Comparison of ENCODE assay signal across 24 cellular contexts in the genomic region with DNA sequence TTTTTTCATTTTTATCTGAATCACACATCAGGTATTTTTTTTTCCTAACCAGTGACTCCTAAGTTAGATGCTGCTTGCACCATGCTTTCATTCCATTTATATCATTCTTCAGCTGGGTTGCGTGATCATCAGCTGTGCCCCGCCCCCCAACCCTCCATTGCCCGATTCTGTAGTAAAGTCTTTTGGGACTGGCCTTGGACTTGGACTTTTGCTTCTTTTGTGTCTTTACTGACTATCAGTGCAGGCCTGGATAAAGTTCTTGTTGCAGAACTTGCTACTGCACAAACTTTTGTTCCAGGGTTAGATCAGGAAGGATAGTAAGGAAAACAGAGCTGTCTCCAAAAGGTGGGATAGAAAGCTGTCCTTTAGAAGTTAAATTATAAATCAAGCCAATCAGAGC. TPM values are rescaled to one million over a fixed set of nuclear protein-coding genes. Genes with fewer than 3 reads are reported as not detected.
DNase-seq lines count a peak whose midpoint lies in the region; ATAC-seq, FAIRE-seq and TF ChIP-seq lines count a peak whose summit lies in the region.
"Had no signal": no experiment of that assay in that cellular context is flagged by ENCODE, and none has a peak within 500 bp of the region (broad histone marks: within the 10 kb centered on the region; RNA-seq: fewer than 3 reads in every experiment).

No MANE protein-coding gene starts in this region.

- H3K27ac Mint-ChIP-seq in CD8-positive, alpha-beta T cell = peak overlapping the region; percentile 93
- H3K27ac Mint-ChIP-seq in nephron = peak overlapping the region in 1 of 3 experiments; percentile 35
- H3K27ac Mint-ChIP-seq: activated CD4-positive, alpha-beta T cell treated with anti-CD3 and anti-CD28 coated beads, Interleukin-2, amount 10 ng/mL, durations not matched to agents 24 days and 14 days; activated naive CD8-positive, alpha-beta T cell treated with anti-CD3 and anti-CD28 coated beads, Interleukin-2, amount 10 ng/mL, durations not matched to agents 7 days and 5 days; neural progenitor cell had no signal

- TF ChIP-seq CTCF in CD8-positive, alpha-beta T cell (IDR thresholded peaks at IDR 0.05) = no peak
- TF ChIP-seq CTCF in K562 (IDR thresholded peaks at IDR 0.05 in 2 of 3, conservative IDR thresholded peaks at IDR 0.05 in 1 of 3; ENCODE audit: insufficient read depth in 2 of 3, low read depth in 1 of 3, low read length in 3 of 3) = no peak
- no peak for TF ChIP-seq CTCF in nephron (IDR thresholded peaks at IDR 0.05; ENCODE audit: unreplicated experiment in 3 of 3)

- no peaks in the 10 kb centered on the region; the same call in 2 of the 3 replicates for H3K79me2 ChIP-seq in K562 (ENCODE audit: control insufficient read depth, insufficient read depth, low read length)

- no peak for DNase-seq in CD8-positive, alpha-beta T cell
- DNase-seq in K562 (ENCODE audit: extremely low read depth in 1 of 4, low spot score in 3 of 4) = no peak
- no peak for DNase-seq in glomerular visceral epithelial cell (ENCODE audit: extremely low spot score)
- DNase-seq: activated CD4-positive, alpha-beta T cell treated with anti-CD3 and anti-CD28 coated beads, Interleukin-2, amount 10 ng/mL, durations not matched to agents 24 days and 14 days; activated naive CD8-positive, alpha-beta T cell treated with anti-CD3 and anti-CD28 coated beads, Interleukin-2, amount 10 ng/mL, durations not matched to agents 7 days and 5 days; brain microvascular endothelial cell; cortex of kidney; foreskin melanocyte; kidney glomerular epithelial cell; NCI-H1105; NCI-H524 treated with DMSO at 0.1 percent for 48 hours; stimulated activated CD4-positive, alpha-beta T cell treated with anti-CD3 and anti-CD28 coated beads, Interleukin-15, amount 100 ng/mL, for 24 hours; stimulated activated naive B cell treated with anti-CD40 and anti-IgM and Interleukin-4, amounts not matched to agents 10 μg/mL and 1 μg/mL and 100 μg/mL, for 72 hours had no signal

- CTCF ChIA-PET in CD8-positive, alpha-beta T cell (lab: Charles Lee) = interaction anchor here (1.0 to 4.1 kb wide), 7 partner anchors 14 to 93 kb away, joined by 3 to 36 read pairs (median 4); partner anchors contain the start of gene IRF1
- CTCF ChIA-PET in K562 (lab: Yijun Ruan, JAX; ENCODE audit: low intra/inter-chr PET ratio) = no interaction called here

- peaks cover 20% of the 10 kb centered on the region for H3K36me3 Mint-ChIP-seq in CD8-positive, alpha-beta T cell
- no peaks in the 10 kb centered on the region for H3K36me3 Mint-ChIP-seq in nephron (ENCODE audit: low read depth)
- H3K36me3 Mint-ChIP-seq: neural progenitor cell had no signal

- H3K4me3 ChIP-seq in BLaER1 = no peak overlapping the region
- H3K4me3 ChIP-seq in CD8-positive, alpha-beta T cell (ENCODE audit: low read depth, low read length) = no peak overlapping the region
- H3K4me3 ChIP-seq in K562 = no peak overlapping the region
- H3K4me3 ChIP-seq: neural progenitor cell, tibial nerve had no signal

- intact Hi-C loops in CD8-positive, alpha-beta T cell (cut with DNase I, micrococcal nuclease) = loop anchor here in 1 of 2 experiments (2.0 kb wide), 1 partner anchor 17 kb away; no protein-coding TSS in a partner anchor
- intact Hi-C loops in K562 (cut with micrococcal nuclease) = no loop called here

- H3K9ac ChIP-seq in BLaER1 = no peak overlapping the region
- H3K9ac ChIP-seq in K562 (ENCODE audit: insufficient read depth in 1 of 2, low read depth in 2 of 2, low read length in 2 of 2) = no peak overlapping the region
- H3K9ac ChIP-seq: neural progenitor cell had no signal

- in situ Hi-C loops in K562 (cut with MboI) = no loop called here

- no peaks in the 10 kb centered on the region for H3K27me3 ChIP-seq in BLaER1
- H3K27me3 ChIP-seq in CD8-positive, alpha-beta T cell (ENCODE audit: insufficient read depth, low read length) = no peaks in the 10 kb centered on the region
- H3K27me3 ChIP-seq in K562 (ENCODE audit: control insufficient read depth in 2 of 2, insufficient read depth in 2 of 2, low read length in 2 of 2) = no peaks in the 10 kb centered on the region
- H3K27me3 ChIP-seq: brain microvascular endothelial cell, tibial nerve had no signal

- no peak for ATAC-seq in CD8-positive, alpha-beta T cell
- ATAC-seq in K562 = no peak
- ATAC-seq in GM18519 (IDR thresholded peaks at IDR 0.05; ENCODE audit: low FRiP score, unreplicated experiment) = no peak
- no peak for ATAC-seq in HG03354 (IDR thresholded peaks at IDR 0.05; ENCODE audit: poor library complexity, severe bottlenecking, unreplicated experiment)
- ATAC-seq in GM21825 (IDR thresholded peaks at IDR 0.05; ENCODE audit: unreplicated experiment) = no peak
- ATAC-seq: stimulated activated naive B cell treated with anti-CD40 and anti-IgM and Interleukin-4, amounts not matched to agents 10 μg/mL and 1 μg/mL and 100 μg/mL, for 72 hours had no signal

- FAIRE-seq in K562 (lab: Jason Lieb, UNC) = no peak
- FAIRE-seq: G401.6, GM19239, H1, TTC549 had no signal

- peak overlapping the region; percentile 13 for H3K4me3 Mint-ChIP-seq in CD8-positive, alpha-beta T cell
- peak overlapping the region in 2 of 3 experiments; percentile 32 to 35 for H3K4me3 Mint-ChIP-seq in nephron
- H3K4me3 Mint-ChIP-seq: activated CD4-positive, alpha-beta T cell treated with anti-CD3 and anti-CD28 coated beads, Interleukin-2, amount 10 ng/mL, durations not matched to agents 24 days and 14 days; neural progenitor cell; stimulated activated naive B cell treated with anti-CD40 and anti-IgM and Interleukin-4, amounts not matched to agents 10 μg/mL and 1 μg/mL and 100 μg/mL, for 72 hours had no signal

- H3K27ac ChIP-seq in BLaER1 (no peak overlapping the region), K562 (ENCODE audit: extremely low read depth, low read depth, low read length) (no peak overlapping the region)
- no peak overlapping the region for H3K27ac ChIP-seq in CD8-positive, alpha-beta T cell (ENCODE audit: low read depth, low read length)
- H3K27ac ChIP-seq: brain microvascular endothelial cell, neural progenitor cell had no signal

- no peak overlapping the region for H2AFZ ChIP-seq in K562 (ENCODE audit: low read depth, low read length)
- H2AFZ ChIP-seq: neural progenitor cell had no signal

- TF ChIP-seq POLR2A in K562 (conservative IDR thresholded peaks at IDR 0.05) = no peak

- no peak for TF ChIP-seq RAD21 in K562 (CRISPR knock-in tag; conservative IDR thresholded peaks at IDR 0.05 in 1 of 2, IDR thresholded peaks at IDR 0.05 in 1 of 2)

- H3K27me3 Mint-ChIP-seq in CD8-positive, alpha-beta T cell (ENCODE audit: low read depth) = no peaks in the 10 kb centered on the region
- no peaks in the 10 kb centered on the region for H3K27me3 Mint-ChIP-seq in nephron (ENCODE audit: low read depth)
- H3K27me3 Mint-ChIP-seq: activated naive CD8-positive, alpha-beta T cell treated with anti-CD3 and anti-CD28 coated beads, Interleukin-2, amount 10 ng/mL, durations not matched to agents 7 days and 5 days; stimulated activated naive B cell treated with anti-CD40 and anti-IgM and Interleukin-4, amounts not matched to agents 10 μg/mL and 1 μg/mL and 100 μg/mL, for 72 hours had no signal

- no TSS peak for BruUV-seq in K562 (replicated peaks; lab: Mats Ljungman, UMichigan)

- H3K4me1 Mint-ChIP-seq in CD8-positive, alpha-beta T cell (ENCODE audit: low read depth) = peaks cover 72% of the 10 kb centered on the region
- H3K4me1 Mint-ChIP-seq in nephron = peaks cover 17% of the 10 kb centered on the region

- no peaks in the 10 kb centered on the region for H3K36me3 ChIP-seq in BLaER1
- H3K36me3 ChIP-seq in CD8-positive, alpha-beta T cell (ENCODE audit: insufficient read depth, low read length) = no peaks in the 10 kb centered on the region
- H3K36me3 ChIP-seq in K562 (ENCODE audit: control insufficient read depth, insufficient read depth, low read length) = no peaks in the 10 kb centered on the region
- H3K36me3 ChIP-seq: brain microvascular endothelial cell, neural progenitor cell, tibial nerve had no signal

- H3K4me1 ChIP-seq in BLaER1 (peaks cover 57% of the 10 kb centered on the region), K562 (replicated peaks in 1 of 2; ENCODE audit: control insufficient read depth in 2 of 2, insufficient read depth in 2 of 2, low read length in 2 of 2) (peaks cover 13 to 17% of the 10 kb centered on the region in 2 experiments; a peak in 4 of 5 replicates)
- peaks cover 57% of the 10 kb centered on the region for H3K4me1 ChIP-seq in CD8-positive, alpha-beta T cell (ENCODE audit: insufficient read depth, low read length)

- no peaks in the 10 kb centered on the region for H4K20me1 ChIP-seq in BLaER1
- H4K20me1 ChIP-seq in K562 (replicated peaks; ENCODE audit: control insufficient read depth, insufficient read depth, low read length) = no peaks in the 10 kb centered on the region

- H3K9me3 Mint-ChIP-seq in CD8-positive, alpha-beta T cell = peaks cover 5% of the 10 kb centered on the region
- peaks cover 7% of the 10 kb centered on the region for H3K9me3 Mint-ChIP-seq in nephron
- H3K9me3 Mint-ChIP-seq: activated CD4-positive, alpha-beta T cell treated with anti-CD3 and anti-CD28 coated beads, Interleukin-2, amount 10 ng/mL, durations not matched to agents 24 days and 14 days had no signal

- no peaks in the 10 kb centered on the region for H3K9me1 ChIP-seq in K562 (ENCODE audit: control insufficient read depth, insufficient read depth, low read length)

- H3K4me2 ChIP-seq in BLaER1 = peak overlapping the region; percentile 96; the same call in 1 of the 2 replicates
- no peak overlapping the region for H3K4me2 ChIP-seq in K562 (ENCODE audit: insufficient read depth, low read length)
- H3K4me2 ChIP-seq: neural progenitor cell had no signal

- peaks cover 8% of the 10 kb centered on the region for H3K9me3 ChIP-seq in BLaER1
- no peaks in the 10 kb centered on the region for H3K9me3 ChIP-seq in CD8-positive, alpha-beta T cell (ENCODE audit: low read length)
- no peaks in the 10 kb centered on the region for H3K9me3 ChIP-seq in K562 (replicated peaks; ENCODE audit: control insufficient read depth, insufficient read depth, low read depth, low read length)
- H3K9me3 ChIP-seq: tibial nerve had no signal

- POLR2A ChIA-PET in CD8-positive, alpha-beta T cell (lab: Charles Lee) = interaction anchor here (0.9 to 4.4 kb wide), 4 partner anchors 73 to 89 kb away, joined by 3 to 20 read pairs (median 6); partner anchors contain the start of gene IRF1
- POLR2A ChIA-PET in K562 (lab: Yijun Ruan, JAX) = interaction anchor here (2.1 kb wide), 2 partner anchors 15 to 88 kb away, joined by 6 to 8 read pairs; no protein-coding TSS in a partner anchor

- WGBS in K562 (ENCODE audit: insufficient coverage, low coverage, missing lambda C conversion rate) = 74% methylated on average over 3 of the region's 3 CpGs

- TF ChIP-seq EP300 in K562 (IDR thresholded peaks at IDR 0.05; ENCODE audit: low read length) = no peak

RNA-seq across cellular contexts. Expression of gene SLC22A5, which starts 38.5 kb away (rescaled TPM):
- 1 to 10 TPM; 4.5 to 5.3 TPM for total RNA-seq in CD8-positive, alpha-beta T cell
- total RNA-seq in K562 (2011; cell fraction: chromatin; rRNA removed; ENCODE audit: low replicate concordance) = 50.2 and 52.9 TPM in 2 replicates
- 43.7 and 56.8 TPM in 2 replicates for total RNA-seq in K562 (2011; cell fraction: nucleolus; rRNA removed)
- 53.5 and 62.8 TPM in 2 replicates for total RNA-seq in K562 (2011; cell fraction: nucleoplasm; rRNA removed)
- total RNA-seq in K562 (2014; rRNA removed) (7.0 and 9.9 TPM in 2 replicates), K562 (2014; rRNA removed; fragmentation: Illumina TruSeq; extraction: Trizol) (7.3 and 8.3 TPM in 2 replicates), K562 (2015; rRNA removed; fragmentation: Illumina TruSeq; extraction: Trizol) (6.3 and 6.9 TPM in 2 replicates), K562 (2021) (11.5 and 13.3 TPM in 2 replicates)
- polyA plus RNA-seq in K562 (2011; rRNA removed) (16.6 and 18.9 TPM in 2 replicates), K562 (2014; fragmentation: Illumina TruSeq; extraction: Trizol) (12.5 and 15.7 TPM in 2 replicates), K562 (2014; fragmentation: Nextera tagmentation; extraction: Ambion mirVana) (1 to 10 TPM; 3.0 to 3.3 TPM), K562 (2014; rRNA removed) (8.4 and 9.0 TPM in 2 replicates)
- polyA plus RNA-seq in K562 (2011; cell fraction: cytosol; rRNA removed) = 19.7 and 24.6 TPM in 2 replicates
- 77.0 and 105 TPM in 2 replicates for polyA plus RNA-seq in K562 (2011; cell fraction: nucleus; rRNA removed)
- 5.5 and 7.3 TPM in 2 replicates for polyA plus RNA-seq in K562 (2012)
- polyA minus RNA-seq in K562 (2011; rRNA and poly(A)+ RNA removed) = 15.8 TPM in 2 replicates
- polyA minus RNA-seq in K562 (2011; cell fraction: cytosol; rRNA and poly(A)+ RNA removed) = 8.6 and 11.3 TPM in 2 replicates
- polyA minus RNA-seq in K562 (2011; cell fraction: nucleus; rRNA and poly(A)+ RNA removed) = 15.1 and 16.0 TPM in 2 replicates
